8 cellular contexts compared by ENCODE assay signal in the genomic region with DNA sequence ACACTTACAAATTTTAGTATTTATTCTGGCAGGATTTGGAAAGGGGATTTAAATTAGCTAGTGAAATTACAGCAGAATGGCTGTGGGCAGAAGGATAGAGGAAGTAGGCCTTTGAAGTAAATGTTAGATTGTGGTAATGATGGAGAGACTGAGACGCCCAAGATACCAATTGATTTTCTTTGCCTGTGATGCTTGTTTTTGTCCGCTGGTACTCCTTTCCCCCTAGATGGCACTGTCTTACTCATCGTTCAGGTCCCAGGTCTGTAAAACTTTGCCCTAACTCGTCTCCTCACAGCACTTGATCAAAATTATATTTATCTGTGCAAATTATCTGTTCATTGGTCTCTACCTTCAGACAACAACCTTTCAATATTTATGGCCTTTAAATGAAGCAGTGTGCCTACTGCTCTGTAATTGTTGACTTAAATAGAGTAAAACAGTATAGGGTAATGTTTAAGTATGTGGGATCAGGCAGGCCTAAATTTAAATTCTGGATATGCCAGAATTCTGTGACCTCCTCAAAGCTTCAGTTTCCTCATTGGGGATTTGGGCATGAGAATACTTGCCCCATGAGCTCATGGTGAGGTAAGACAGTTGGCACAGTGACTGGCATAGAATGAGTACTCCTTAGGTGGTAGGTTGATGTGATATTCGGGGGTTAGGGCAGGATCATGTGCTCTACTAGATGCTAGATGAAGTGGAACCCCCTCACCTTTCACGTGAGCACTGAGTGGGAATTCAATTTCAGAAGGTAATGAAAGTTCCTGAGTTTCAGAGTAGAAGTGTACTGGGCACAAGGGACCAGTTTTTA. TPM values are rescaled to one million over a fixed set of nuclear protein-coding genes. Genes with fewer than 3 reads are reported as not detected.
A peak's percentile ranks its signal among the peaks of the same experiment; 100 is the strongest.
DNase-seq lines count a peak whose midpoint lies in the region; ATAC-seq and TF ChIP-seq lines count a peak whose summit lies in the region.

No MANE protein-coding gene starts in this region.

- ATAC-seq in GM19397 (IDR thresholded peaks at IDR 0.05; ENCODE audit: unreplicated experiment), result peak; percentile 57
- ATAC-seq in HG03342 (IDR thresholded peaks at IDR 0.05; ENCODE audit: unreplicated experiment), result peak; percentile 68
- ATAC-seq in SK-N-SH treated with all-trans-retinoic acid at 6 μM for 48 hours, result peak; percentile 77
- peak; percentile 92 for ATAC-seq in effector memory CD8-positive, alpha-beta T cell (replicated peaks)

- H3K9me3 Mint-ChIP-seq in effector memory CD8-positive, alpha-beta T cell, result no peaks in the 10 kb centered on the region

- H3K27ac Mint-ChIP-seq in effector memory CD8-positive, alpha-beta T cell, result peak overlapping the region; percentile 6 to 86

- H3K4me3 Mint-ChIP-seq in effector memory CD8-positive, alpha-beta T cell, result no peak overlapping the region

- H3K4me1 Mint-ChIP-seq in effector memory CD8-positive, alpha-beta T cell (ENCODE audit: low read depth in 2 of 2), result peaks cover 52 to 72% of the 10 kb centered on the region in 2 donors

- peaks cover 16% of the 10 kb centered on the region for H3K36me3 Mint-ChIP-seq in effector memory CD8-positive, alpha-beta T cell (ENCODE audit: insufficient read depth)

- DNase-seq in EH (ENCODE audit: low read depth) (peak; percentile 30), renal cortical epithelial cell (ENCODE audit: low read depth) (peak; percentile 56), NCI-H2107 (lab: John Stamatoyannopoulos, UW) (no peak)
- peak; percentile 17 to 28 (median 21) for DNase-seq in effector memory CD8-positive, alpha-beta T cell
- no peak for DNase-seq in NK-92 treated with Interleukin-12 subunit alpha and Interleukin-12 subunit beta, amount 100 ng/mL, for 24 hours (lab: John Stamatoyannopoulos, UW)

- no peaks in the 10 kb centered on the region for H3K27me3 Mint-ChIP-seq in effector memory CD8-positive, alpha-beta T cell

TF ChIP-seq in SK-N-SH treated with all-trans-retinoic acid at 6 μM for 48 hours, 23 proteins besides CTCF, POLR2A, EP300 and RAD21:
- TF ChIP-seq ZC3H10 (CRISPR knock-in tag; IDR thresholded peaks at IDR 0.05) (no peak), ISL1 (CRISPR knock-in tag; IDR thresholded peaks at IDR 0.05) (no peak), SNAI2 (CRISPR knock-in tag; IDR thresholded peaks at IDR 0.05) (no peak), ARNTL (CRISPR knock-in tag; IDR thresholded peaks at IDR 0.05; ENCODE audit: borderline replicate concordance, low read depth) (no peak), PPARA (CRISPR knock-in tag; IDR thresholded peaks at IDR 0.05; ENCODE audit: borderline replicate concordance) (no peak), ZFP3 (CRISPR knock-in tag; IDR thresholded peaks at IDR 0.05) (no peak), ZNF8 (CRISPR knock-in tag; IDR thresholded peaks at IDR 0.05) (no peak)
- TF ChIP-seq, protein P1, sequence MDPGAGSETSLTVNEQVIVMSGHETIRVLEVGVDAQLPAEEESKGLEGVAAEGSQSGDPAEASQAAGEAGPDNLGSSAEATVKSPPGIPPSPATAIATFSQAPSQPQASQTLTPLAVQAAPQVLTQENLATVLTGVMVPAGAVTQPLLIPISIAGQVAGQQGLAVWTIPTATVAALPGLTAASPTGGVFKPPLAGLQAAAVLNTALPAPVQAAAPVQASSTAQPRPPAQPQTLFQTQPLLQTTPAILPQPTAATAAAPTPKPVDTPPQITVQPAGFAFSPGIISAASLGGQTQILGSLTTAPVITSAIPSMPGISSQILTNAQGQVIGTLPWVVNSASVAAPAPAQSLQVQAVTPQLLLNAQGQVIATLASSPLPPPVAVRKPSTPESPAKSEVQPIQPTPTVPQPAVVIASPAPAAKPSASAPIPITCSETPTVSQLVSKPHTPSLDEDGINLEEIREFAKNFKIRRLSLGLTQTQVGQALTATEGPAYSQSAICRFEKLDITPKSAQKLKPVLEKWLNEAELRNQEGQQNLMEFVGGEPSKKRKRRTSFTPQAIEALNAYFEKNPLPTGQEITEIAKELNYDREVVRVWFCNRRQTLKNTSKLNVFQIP (CRISPR knock-in tag; IDR thresholded peaks at IDR 0.05; ENCODE audit: borderline replicate concordance, low read depth), result no peak
- TF ChIP-seq, protein P2, sequence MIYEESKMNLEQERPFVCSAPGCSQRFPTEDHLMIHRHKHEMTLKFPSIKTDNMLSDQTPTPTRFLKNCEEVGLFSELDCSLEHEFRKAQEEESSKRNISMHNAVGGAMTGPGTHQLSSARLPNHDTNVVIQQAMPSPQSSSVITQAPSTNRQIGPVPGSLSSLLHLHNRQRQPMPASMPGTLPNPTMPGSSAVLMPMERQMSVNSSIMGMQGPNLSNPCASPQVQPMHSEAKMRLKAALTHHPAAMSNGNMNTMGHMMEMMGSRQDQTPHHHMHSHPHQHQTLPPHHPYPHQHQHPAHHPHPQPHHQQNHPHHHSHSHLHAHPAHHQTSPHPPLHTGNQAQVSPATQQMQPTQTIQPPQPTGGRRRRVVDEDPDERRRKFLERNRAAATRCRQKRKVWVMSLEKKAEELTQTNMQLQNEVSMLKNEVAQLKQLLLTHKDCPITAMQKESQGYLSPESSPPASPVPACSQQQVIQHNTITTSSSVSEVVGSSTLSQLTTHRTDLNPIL (CRISPR knock-in tag; IDR thresholded peaks at IDR 0.05; ENCODE audit: low read depth), result no peak
- TF ChIP-seq, protein P3, sequence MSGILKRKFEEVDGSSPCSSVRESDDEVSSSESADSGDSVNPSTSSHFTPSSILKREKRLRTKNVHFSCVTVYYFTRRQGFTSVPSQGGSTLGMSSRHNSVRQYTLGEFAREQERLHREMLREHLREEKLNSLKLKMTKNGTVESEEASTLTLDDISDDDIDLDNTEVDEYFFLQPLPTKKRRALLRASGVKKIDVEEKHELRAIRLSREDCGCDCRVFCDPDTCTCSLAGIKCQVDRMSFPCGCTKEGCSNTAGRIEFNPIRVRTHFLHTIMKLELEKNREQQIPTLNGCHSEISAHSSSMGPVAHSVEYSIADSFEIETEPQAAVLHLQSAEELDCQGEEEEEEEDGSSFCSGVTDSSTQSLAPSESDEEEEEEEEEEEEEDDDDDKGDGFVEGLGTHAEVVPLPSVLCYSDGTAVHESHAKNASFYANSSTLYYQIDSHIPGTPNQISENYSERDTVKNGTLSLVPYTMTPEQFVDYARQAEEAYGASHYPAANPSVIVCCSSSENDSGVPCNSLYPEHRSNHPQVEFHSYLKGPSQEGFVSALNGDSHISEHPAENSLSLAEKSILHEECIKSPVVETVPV (CRISPR knock-in tag; IDR thresholded peaks at IDR 0.05), result no peak
- TF ChIP-seq, protein P4, sequence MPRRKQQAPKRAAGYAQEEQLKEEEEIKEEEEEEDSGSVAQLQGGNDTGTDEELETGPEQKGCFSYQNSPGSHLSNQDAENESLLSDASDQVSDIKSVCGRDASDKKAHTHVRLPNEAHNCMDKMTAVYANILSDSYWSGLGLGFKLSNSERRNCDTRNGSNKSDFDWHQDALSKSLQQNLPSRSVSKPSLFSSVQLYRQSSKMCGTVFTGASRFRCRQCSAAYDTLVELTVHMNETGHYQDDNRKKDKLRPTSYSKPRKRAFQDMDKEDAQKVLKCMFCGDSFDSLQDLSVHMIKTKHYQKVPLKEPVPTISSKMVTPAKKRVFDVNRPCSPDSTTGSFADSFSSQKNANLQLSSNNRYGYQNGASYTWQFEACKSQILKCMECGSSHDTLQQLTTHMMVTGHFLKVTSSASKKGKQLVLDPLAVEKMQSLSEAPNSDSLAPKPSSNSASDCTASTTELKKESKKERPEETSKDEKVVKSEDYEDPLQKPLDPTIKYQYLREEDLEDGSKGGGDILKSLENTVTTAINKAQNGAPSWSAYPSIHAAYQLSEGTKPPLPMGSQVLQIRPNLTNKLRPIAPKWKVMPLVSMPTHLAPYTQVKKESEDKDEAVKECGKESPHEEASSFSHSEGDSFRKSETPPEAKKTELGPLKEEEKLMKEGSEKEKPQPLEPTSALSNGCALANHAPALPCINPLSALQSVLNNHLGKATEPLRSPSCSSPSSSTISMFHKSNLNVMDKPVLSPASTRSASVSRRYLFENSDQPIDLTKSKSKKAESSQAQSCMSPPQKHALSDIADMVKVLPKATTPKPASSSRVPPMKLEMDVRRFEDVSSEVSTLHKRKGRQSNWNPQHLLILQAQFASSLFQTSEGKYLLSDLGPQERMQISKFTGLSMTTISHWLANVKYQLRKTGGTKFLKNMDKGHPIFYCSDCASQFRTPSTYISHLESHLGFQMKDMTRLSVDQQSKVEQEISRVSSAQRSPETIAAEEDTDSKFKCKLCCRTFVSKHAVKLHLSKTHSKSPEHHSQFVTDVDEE (CRISPR knock-in tag; IDR thresholded peaks at IDR 0.05), result no peak
- TF ChIP-seq, protein P5, sequence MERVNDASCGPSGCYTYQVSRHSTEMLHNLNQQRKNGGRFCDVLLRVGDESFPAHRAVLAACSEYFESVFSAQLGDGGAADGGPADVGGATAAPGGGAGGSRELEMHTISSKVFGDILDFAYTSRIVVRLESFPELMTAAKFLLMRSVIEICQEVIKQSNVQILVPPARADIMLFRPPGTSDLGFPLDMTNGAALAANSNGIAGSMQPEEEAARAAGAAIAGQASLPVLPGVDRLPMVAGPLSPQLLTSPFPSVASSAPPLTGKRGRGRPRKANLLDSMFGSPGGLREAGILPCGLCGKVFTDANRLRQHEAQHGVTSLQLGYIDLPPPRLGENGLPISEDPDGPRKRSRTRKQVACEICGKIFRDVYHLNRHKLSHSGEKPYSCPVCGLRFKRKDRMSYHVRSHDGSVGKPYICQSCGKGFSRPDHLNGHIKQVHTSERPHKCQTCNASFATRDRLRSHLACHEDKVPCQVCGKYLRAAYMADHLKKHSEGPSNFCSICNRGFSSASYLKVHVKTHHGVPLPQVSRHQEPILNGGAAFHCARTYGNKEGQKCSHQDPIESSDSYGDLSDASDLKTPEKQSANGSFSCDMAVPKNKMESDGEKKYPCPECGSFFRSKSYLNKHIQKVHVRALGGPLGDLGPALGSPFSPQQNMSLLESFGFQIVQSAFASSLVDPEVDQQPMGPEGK (CRISPR knock-in tag; IDR thresholded peaks at IDR 0.05; ENCODE audit: borderline replicate concordance), result no peak

RNA-seq across cellular contexts. Expression of a gene that starts 14.7 kb away (rescaled TPM):
- 66.0 and 88.5 TPM in 2 replicates for total RNA-seq in renal cortical epithelial cell

RNA-seq across cellular contexts. Expression of a gene that starts 50.7 kb away (rescaled TPM):
- total RNA-seq in renal cortical epithelial cell, result 27.4 and 35.0 TPM in 2 replicates

Comparison
In these comparisons a context has a peak if more than half of its experiments do, and no peak if none do; other contexts are left out.
1. DNase-seq: peak in EH (single experiment), effector memory CD8-positive, alpha-beta T cell (3 of 3) and renal cortical epithelial cell (single experiment); none in NCI-H2107 (single experiment) and NK-92 treated with Interleukin-12 subunit alpha and Interleukin-12 subunit beta, amount 100 ng/mL, for 24 hours (single experiment).
2. Peak in every context shown above with its lines, with median percentiles within 50 percentile points of each other: ATAC-seq.